In the genomic region with DNA sequence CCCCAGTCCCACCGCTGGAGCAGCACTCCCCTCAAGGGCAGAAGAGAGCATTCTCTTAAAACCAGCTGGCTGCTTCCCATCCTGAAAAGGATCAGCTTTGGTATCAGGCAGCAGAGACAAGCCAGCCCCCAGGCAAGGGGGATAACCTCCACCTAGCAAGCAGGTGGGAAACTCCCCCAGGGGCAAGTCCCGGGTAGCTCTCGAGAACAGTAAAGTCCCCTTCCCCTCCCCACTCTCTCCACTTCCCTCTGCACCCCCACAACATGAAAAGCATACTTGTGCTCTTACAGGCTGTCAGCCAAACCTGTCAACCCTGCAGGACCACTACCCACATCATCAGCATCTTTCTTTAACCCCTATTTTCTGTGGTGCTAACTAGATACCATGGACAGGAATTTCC, we compare ENCODE assay signal across 24 cellular contexts.
"Had no signal": no experiment of that assay in that cellular context is flagged by ENCODE, and none has a peak within 500 bp of the region (broad histone marks: within the 10 kb centered on the region; RNA-seq: fewer than 3 reads in every experiment).

No MANE protein-coding gene starts in this region.

- ATAC-seq: HepG2 had no signal

- DNase-seq: IMR-90, Karpas-422, KG1, NCI-H1092, NCI-H1105 treated with DMSO at 0.1 percent for 48 hours, NCI-H1417 treated with DMSO at 0.1 percent for 48 hours, NCI-H146, NCI-H1694 treated with DMSO at 0.1 percent for 48 hours, NCI-H1930, NCI-H2081, NCI-H2107, NCI-H2171 treated with DMSO at 0.1 percent for 48 hours, NCI-H345, NCI-H446 treated with DMSO at 0.1 percent for 48 hours, NCI-H510A treated with DMSO at 0.1 percent for 48 hours, NCI-H526, Right ventricle myocardium superior, RPMI8226, SIG-M5 had no signal

- H3K9me3 ChIP-seq: MG63, SJSA1 had no signal

- H3K27ac ChIP-seq: SJSA1, SK-N-MC had no signal

- H3K27me3 ChIP-seq: MG63 had no signal

- H3K36me3 ChIP-seq: MG63, SJSA1 had no signal

- H3K4me3 ChIP-seq: MG63, SJSA1, SK-N-MC had no signal

- FAIRE-seq: HepG2, RCC 7860 had no signal

- H3K4me1 ChIP-seq: SJSA1 had no signal
